9 cellular contexts compared by ENCODE assay signal in the genomic region with DNA sequence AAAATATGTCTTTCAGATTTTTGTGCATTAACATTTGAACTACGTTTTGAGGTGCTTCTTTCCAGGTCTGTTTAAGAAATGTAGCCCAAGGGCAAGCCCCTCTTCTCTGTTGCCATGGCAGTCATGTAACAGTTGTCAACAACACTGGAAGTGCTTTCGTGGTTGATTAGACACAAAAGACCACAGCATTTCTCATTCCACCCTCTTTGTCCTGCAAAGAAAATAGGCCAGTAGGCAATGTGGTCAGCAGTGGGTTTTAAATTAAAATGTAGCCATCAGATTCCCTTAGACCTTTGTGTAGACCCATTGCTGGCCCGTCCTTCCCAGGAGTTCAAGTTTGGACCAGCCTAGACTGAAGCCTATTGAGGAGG. TPM values are rescaled to one million over a fixed set of nuclear protein-coding genes. Genes with fewer than 3 reads are reported as not detected.
A peak's percentile ranks its signal among the peaks of the same experiment; 100 is the strongest.
DNase-seq lines count a peak whose midpoint lies in the region; ATAC-seq and TF ChIP-seq lines count a peak whose summit lies in the region.
"Had no signal": no experiment of that assay in that cellular context is flagged by ENCODE, and none has a peak within 500 bp of the region (broad histone marks: within the 10 kb centered on the region; RNA-seq: fewer than 3 reads in every experiment).

No MANE protein-coding gene starts in this region.

- H3K4me3 Mint-ChIP-seq in neural crest cell (no peak overlapping the region), CD14-positive monocyte (no peak overlapping the region)
- H3K4me3 Mint-ChIP-seq: naive B cell had no signal

- H3K27ac Mint-ChIP-seq in neural crest cell (ENCODE audit: unreplicated experiment) (peak overlapping the region; percentile 9), CD14-positive monocyte (no peak overlapping the region)
- H3K27ac Mint-ChIP-seq: naive B cell had no signal

- peaks cover 6% of the 10 kb centered on the region for H3K4me1 ChIP-seq in mucosa of descending colon (ENCODE audit: low read depth)

- intact Hi-C loops in CD14-positive monocyte (cut with micrococcal nuclease) (no loop called here), left ventricle myocardium superior (cut with micrococcal nuclease) (no loop called here), mucosa of descending colon (cut with DNase I, micrococcal nuclease) (no loop called here)

- peaks cover 53% of the 10 kb centered on the region for H3K27me3 Mint-ChIP-seq in neural crest cell (ENCODE audit: low read depth)
- H3K27me3 Mint-ChIP-seq in CD14-positive monocyte (ENCODE audit: low read depth in 3 of 3), result peaks cover 0 to 3% (median 0%) of the 10 kb centered on the region in 3 donors
- H3K27me3 Mint-ChIP-seq: naive B cell had no signal

- peaks cover 17% of the 10 kb centered on the region for H3K4me1 Mint-ChIP-seq in neural crest cell
- H3K4me1 Mint-ChIP-seq in CD14-positive monocyte, result no peaks in the 10 kb centered on the region
- H3K4me1 Mint-ChIP-seq: naive B cell had no signal

- H3K4me3 ChIP-seq in astrocyte of the cerebellum (ENCODE audit: low read depth, low read length), result no peak overlapping the region
- H3K4me3 ChIP-seq in mucosa of descending colon, result no peak overlapping the region

- H3K9me3 Mint-ChIP-seq in neural crest cell, result no peaks in the 10 kb centered on the region
- no peaks in the 10 kb centered on the region for H3K9me3 Mint-ChIP-seq in CD14-positive monocyte
- H3K9me3 Mint-ChIP-seq: naive B cell had no signal

- no peaks in the 10 kb centered on the region for H3K36me3 ChIP-seq in mucosa of descending colon (ENCODE audit: low read depth)

- DNase-seq in astrocyte of the cerebellum (ENCODE audit: low read depth) (peak; percentile 90), neural crest cell (ENCODE audit: low read depth, low spot score) (peak; percentile 4), CD14-positive monocyte (ENCODE audit: low spot score) (no peak), left ventricle myocardium superior (no peak), mucosa of descending colon (no peak)
- DNase-seq: naive B cell had no signal

- H3K36me3 Mint-ChIP-seq in neural crest cell (ENCODE audit: low read depth) (peaks cover 4% of the 10 kb centered on the region), CD14-positive monocyte (peaks cover 0 to 7% of the 10 kb centered on the region in 2 donors)
- H3K36me3 Mint-ChIP-seq: naive B cell had no signal

- TF ChIP-seq CTCF in astrocyte of the cerebellum (IDR thresholded peaks at IDR 0.05; ENCODE audit: low read depth, low read length, missing control alignments), result no peak
- TF ChIP-seq CTCF in neural crest cell (conservative IDR thresholded peaks at IDR 0.05), result no peak
- TF ChIP-seq CTCF in CD14-positive monocyte (IDR thresholded peaks at IDR 0.05), result no peak
- no peak for TF ChIP-seq CTCF in mucosa of descending colon (IDR thresholded peaks at IDR 0.05)

- no peaks in the 10 kb centered on the region for H3K9me3 ChIP-seq in mucosa of descending colon

- in situ Hi-C loops in astrocyte of the cerebellum (cut with HindIII; ENCODE audit: low sequenced_read_pairs), result no loop called here

- peak; percentile 61 for ATAC-seq in GM18868 (IDR thresholded peaks at IDR 0.05; ENCODE audit: unreplicated experiment)
- peak; percentile 50 for ATAC-seq in HG02981 (IDR thresholded peaks at IDR 0.05; ENCODE audit: unreplicated experiment)
- ATAC-seq in left ventricle myocardium superior, result no peak
- ATAC-seq in mucosa of descending colon, result no peak
- no peak for ATAC-seq in HG03045 (IDR thresholded peaks at IDR 0.05; ENCODE audit: unreplicated experiment)

RNA-seq across cellular contexts. Expression of a gene that starts 35.4 kb away (rescaled TPM):
- total RNA-seq in neural crest cell (5.4 and 6.6 TPM in 2 replicates), left ventricle myocardium superior (5.5 TPM), mucosa of descending colon (10 to 100 TPM; 15.6 to 21.7 (median 17.9) TPM)
- polyA plus RNA-seq in CD14-positive monocyte, result 1 to 10 TPM; 1.3 to 2.0 TPM

Comparison
In these comparisons a context has a peak if more than half of its experiments do, and no peak if none do; other contexts are left out.
1. ATAC-seq: peak in GM18868 (single experiment) and HG02981 (single experiment); none in left ventricle myocardium superior (single experiment), mucosa of descending colon (single experiment) and HG03045 (single experiment).
2. DNase-seq: peak in astrocyte of the cerebellum (single experiment) and neural crest cell (single experiment); none in CD14-positive monocyte (single experiment), left ventricle myocardium superior (single experiment) and mucosa of descending colon (0 of 3).